16 cellular contexts compared by ENCODE assay signal in genomic region chr2:164777847-164778246, GRCh38.
DNase-seq lines count a peak whose midpoint lies in the region; ATAC-seq, FAIRE-seq and TF ChIP-seq lines count a peak whose summit lies in the region.
"Had no signal": no experiment of that assay in that cellular context is flagged by ENCODE, and none has a peak within 500 bp of the region (broad histone marks: within the 10 kb centered on the region; RNA-seq: fewer than 3 reads in every experiment).

No MANE protein-coding gene starts in this region.

- no peaks in the 10 kb centered on the region for H3K36me3 ChIP-seq in OCI-LY3 (replicated peaks; ENCODE audit: low read depth, low read length)
- no peaks in the 10 kb centered on the region for H3K36me3 ChIP-seq in thoracic aorta
- H3K36me3 ChIP-seq: BE2C had no signal

- ATAC-seq in thoracic aorta (ENCODE audit: insufficient number of reproducible peaks, low FRiP score, low read depth), result peak; percentile 20
- ATAC-seq: GM12878 had no signal

- no peak for TF ChIP-seq CTCF in OCI-LY3 (IDR thresholded peaks at IDR 0.05; ENCODE audit: low read depth, low read length)
- TF ChIP-seq CTCF in thoracic aorta (IDR thresholded peaks at IDR 0.05), result no peak

- H2AFZ ChIP-seq in OCI-LY3 (ENCODE audit: low read depth, low read length), result no peak overlapping the region

- no peaks in the 10 kb centered on the region for H3K27me3 ChIP-seq in OCI-LY3 (ENCODE audit: low read depth, low read length)
- H3K27me3 ChIP-seq in thoracic aorta (replicated peaks; ENCODE audit: insufficient read depth), result no peaks in the 10 kb centered on the region
- H3K27me3 ChIP-seq: BE2C had no signal

- H3K9ac ChIP-seq in OCI-LY3 (ENCODE audit: low read length), result no peak overlapping the region

- TF ChIP-seq POLR2A in erythroblast (IDR thresholded peaks at IDR 0.05; ENCODE audit: low read length), result peak; percentile 27
- no peak for TF ChIP-seq POLR2A in GM12891 (IDR thresholded peaks at IDR 0.05; ENCODE audit: low read depth, low read length)

- H3K27ac ChIP-seq in OCI-LY3 (ENCODE audit: low read length) (peak overlapping the region; percentile 15; the same call in 1 of the 2 replicates), thoracic aorta (no peak overlapping the region)
- H3K27ac ChIP-seq: C4-2B had no signal

- peak overlapping the region; percentile 67; the same call in 1 of the 2 replicates for H3K4me2 ChIP-seq in OCI-LY3 (ENCODE audit: low read length)

- H3K4me1 ChIP-seq in OCI-LY3 (ENCODE audit: low read length), result peaks cover 36% of the 10 kb centered on the region
- peaks cover 10 to 44% of the 10 kb centered on the region in 2 donors for H3K4me1 ChIP-seq in thoracic aorta (ENCODE audit: control insufficient read depth in 1 of 2, low read depth in 2 of 2)
- H3K4me1 ChIP-seq: BE2C had no signal

- FAIRE-seq in GM12891 (lab: Jason Lieb, UNC), result no peak
- FAIRE-seq: A204.1, GM12878, H1 had no signal

- peak; percentile 68 for DNase-seq in amniotic epithelial cell (ENCODE audit: low read depth)
- peak; percentile 70 to 90 for DNase-seq in erythroblast (lab: John Stamatoyannopoulos, UW)
- DNase-seq in thoracic aorta (ENCODE audit: low spot score), result no peak
- no peak for DNase-seq in GM12891 (ENCODE audit: insufficient read length, low spot score)
- DNase-seq in GOT3 (lab: John Stamatoyannopoulos, UW), result no peak
- DNase-seq in NAMALWA (ENCODE audit: low spot score), result no peak
- DNase-seq: BE2C; CD4-positive, alpha-beta memory T cell; DMS79; HCEC 1CT; HFFc6 had no signal

- H3K9me3 ChIP-seq in OCI-LY3 (ENCODE audit: insufficient read depth, low read length) (no peaks in the 10 kb centered on the region), thoracic aorta (no peaks in the 10 kb centered on the region)
- H3K9me3 ChIP-seq: BE2C had no signal

- H3K79me2 ChIP-seq in OCI-LY3 (ENCODE audit: low read length), result peaks cover 2% of the 10 kb centered on the region; the same call in 1 of the 2 replicates

- no peak overlapping the region for H3K4me3 ChIP-seq in OCI-LY3 (ENCODE audit: low read length)
- no peak overlapping the region for H3K4me3 ChIP-seq in thoracic aorta
- H3K4me3 ChIP-seq: GM12878 had no signal

- no peaks in the 10 kb centered on the region for H4K20me1 ChIP-seq in OCI-LY3 (ENCODE audit: insufficient read depth, low read length)

TF ChIP-seq in GM12891, 5 proteins besides CTCF, POLR2A, EP300 and RAD21:
- TF ChIP-seq POU2F2 (IDR thresholded peaks at IDR 0.05; ENCODE audit: low read depth, low read length), result no peak
- TF ChIP-seq PAX5 (IDR thresholded peaks at IDR 0.05; ENCODE audit: insufficient read depth, low read length, severe bottlenecking), result no peak
- TF ChIP-seq POLR2AphosphoS5 (IDR thresholded peaks at IDR 0.05; ENCODE audit: low read depth, low read length), result no peak
- TF ChIP-seq SPI1 (IDR thresholded peaks at IDR 0.05; ENCODE audit: low read depth, low read length), result no peak
- TF ChIP-seq TAF1 (IDR thresholded peaks at IDR 0.05; ENCODE audit: low read depth, low read length), result no peak
TF ChIP-seq in GM12891: peak in this region for 0.

Comparison
In these comparisons a context has a peak if more than half of its experiments do, and no peak if none do; other contexts are left out.
1. DNase-seq: peak in amniotic epithelial cell (single experiment) and erythroblast (2 of 2); none in thoracic aorta (single experiment), GM12891 (single experiment), GOT3 (single experiment) and NAMALWA (single experiment).